Comparison of ENCODE assay signal across 12 cellular contexts in the genomic region with DNA sequence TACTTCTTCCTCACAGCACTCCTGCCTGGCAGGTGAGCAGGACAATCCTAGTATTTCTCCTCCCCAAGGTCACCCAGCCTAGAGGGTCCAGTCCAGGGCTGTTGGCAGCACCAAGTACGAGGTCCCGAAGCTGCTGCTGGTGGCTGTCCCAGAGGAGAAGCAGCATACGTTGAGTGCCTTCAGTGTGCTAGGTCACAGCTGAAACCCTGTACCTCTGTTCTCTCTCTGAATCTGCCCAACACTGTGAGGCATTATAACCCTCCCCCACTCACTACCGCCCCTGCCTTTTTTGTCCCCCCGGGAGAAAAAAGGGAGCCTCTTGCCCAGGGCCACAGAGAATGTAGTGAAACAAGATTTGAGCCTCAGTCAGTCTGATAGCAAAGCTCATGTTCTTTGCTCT. TPM values are rescaled to one million over a fixed set of nuclear protein-coding genes. Genes with fewer than 3 reads are reported as not detected.
A peak's percentile ranks its signal among the peaks of the same experiment; 100 is the strongest.
DNase-seq lines count a peak whose midpoint lies in the region; ATAC-seq and TF ChIP-seq lines count a peak whose summit lies in the region.
"Had no signal": no experiment of that assay in that cellular context is flagged by ENCODE, and none has a peak within 500 bp of the region (broad histone marks: within the 10 kb centered on the region; RNA-seq: fewer than 3 reads in every experiment).

No MANE protein-coding gene starts in this region.

- no peak overlapping the region for H2BK5ac ChIP-seq in mesenchymal stem cell (ENCODE audit: low read depth, low read length, poor library complexity, severe bottlenecking)

- ATAC-seq in Right ventricle myocardium inferior: peak; percentile 29
- ATAC-seq: foreskin keratinocyte, left colon had no signal

- H2BK120ac ChIP-seq in mesenchymal stem cell (ENCODE audit: low read depth, low read length): no peak overlapping the region

- peaks cover 53% of the 10 kb centered on the region for H3K36me3 Mint-ChIP-seq in activated naive CD8-positive, alpha-beta T cell treated with anti-CD3 and anti-CD28 coated beads for 36 hours
- H3K36me3 Mint-ChIP-seq in mesothelial cell of epicardium: no peaks in the 10 kb centered on the region

- no peak overlapping the region for H3K18ac ChIP-seq in mesenchymal stem cell (ENCODE audit: low read depth in 1 of 2, low read length in 2 of 2)

- DNase-seq in Right ventricle myocardium inferior (ENCODE audit: missing footprints): no peak
- no peak for DNase-seq in cardiac septum (ENCODE audit: low spot score)
- no peak for DNase-seq in activated naive CD8-positive, alpha-beta T cell treated with anti-CD3 and anti-CD28 coated beads for 36 hours
- DNase-seq in mesothelial cell of epicardium (ENCODE audit: low spot score in 2 of 2, unreplicated experiment in 2 of 2): no peak
- no peak for DNase-seq in vagina (ENCODE audit: extremely low spot score in 2 of 2)
- DNase-seq in HuH-7.5 (ENCODE audit: low spot score): no peak
- no peak for DNase-seq in COLO829 (ENCODE audit: low spot score)
- DNase-seq in mesenchymal stem cell: no peak
- DNase-seq: foreskin keratinocyte; left colon; stimulated activated CD4-positive, alpha-beta T cell treated with anti-CD3 and anti-CD28 coated beads, Interleukin-4, amount 100 ng/mL, for 1 hour had no signal

- H3K36me3 ChIP-seq in vagina (no peaks in the 10 kb centered on the region), mesenchymal stem cell (ENCODE audit: control insufficient read depth in 1 of 2, insufficient read depth in 2 of 2, low read depth in 1 of 2, low read length in 2 of 2) (peaks cover 14 to 15% of the 10 kb centered on the region in 2 experiments)

- H3K79me1 ChIP-seq in mesenchymal stem cell (replicated peaks; ENCODE audit: low read length, poor library complexity, severe bottlenecking): peaks cover 11% of the 10 kb centered on the region

- no peak overlapping the region for H2AFZ ChIP-seq in mesenchymal stem cell (ENCODE audit: low read depth, low read length)
- H2AFZ ChIP-seq: parathyroid adenoma had no signal

- H3K4me3 ChIP-seq in vagina: no peak overlapping the region
- no peak overlapping the region for H3K4me3 ChIP-seq in mesenchymal stem cell (ENCODE audit: insufficient read depth in 1 of 2, low read depth in 1 of 2, low read length in 2 of 2)

- H3K4me1 ChIP-seq in vagina (peaks cover 70% of the 10 kb centered on the region), mesenchymal stem cell (ENCODE audit: control insufficient read depth, insufficient read depth, low read depth, low read length) (peaks cover 12% of the 10 kb centered on the region)
- H3K4me1 ChIP-seq: parathyroid adenoma had no signal

- no peaks in the 10 kb centered on the region for H3K27me3 ChIP-seq in vagina
- H3K27me3 ChIP-seq in mesenchymal stem cell (ENCODE audit: control insufficient read depth in 1 of 2, insufficient read depth in 1 of 2, low read length in 2 of 2): no peaks in the 10 kb centered on the region
- H3K27me3 ChIP-seq: foreskin keratinocyte had no signal

- no peaks in the 10 kb centered on the region for H3K9me3 ChIP-seq in vagina
- no peaks in the 10 kb centered on the region for H3K9me3 ChIP-seq in mesenchymal stem cell (ENCODE audit: control insufficient read depth, low read length)

- H3K27ac ChIP-seq in vagina: peak overlapping the region; percentile 99
- no peak overlapping the region for H3K27ac ChIP-seq in mesenchymal stem cell (ENCODE audit: low read length, poor library complexity, severe bottlenecking)
- H3K27ac ChIP-seq: foreskin keratinocyte had no signal

- H2AK5ac ChIP-seq in mesenchymal stem cell (ENCODE audit: low read length, severe bottlenecking): no peak overlapping the region

- TF ChIP-seq POLR2A in vagina (IDR thresholded peaks at IDR 0.05): no peak

- H4K8ac ChIP-seq in mesenchymal stem cell (ENCODE audit: low read length): no peak overlapping the region

- H3K9ac ChIP-seq in mesenchymal stem cell (ENCODE audit: low read length): no peak overlapping the region
- H3K9ac ChIP-seq: parathyroid adenoma had no signal

- no peak overlapping the region for H3K14ac ChIP-seq in mesenchymal stem cell (ENCODE audit: low read length in 2 of 2)

- no peak overlapping the region for H3K23ac ChIP-seq in mesenchymal stem cell (ENCODE audit: low read length in 2 of 2)

- no peaks in the 10 kb centered on the region for H3K27me3 Mint-ChIP-seq in activated naive CD8-positive, alpha-beta T cell treated with anti-CD3 and anti-CD28 coated beads for 36 hours
- no peaks in the 10 kb centered on the region for H3K27me3 Mint-ChIP-seq in mesothelial cell of epicardium (ENCODE audit: low read depth)

- no peak overlapping the region for H2BK12ac ChIP-seq in mesenchymal stem cell (ENCODE audit: low read length in 2 of 2)

- H3K9me3 Mint-ChIP-seq in activated naive CD8-positive, alpha-beta T cell treated with anti-CD3 and anti-CD28 coated beads for 36 hours: no peaks in the 10 kb centered on the region
- no peaks in the 10 kb centered on the region for H3K9me3 Mint-ChIP-seq in mesothelial cell of epicardium

- H2BK15ac ChIP-seq in mesenchymal stem cell (ENCODE audit: low read depth, poor library complexity, severe bottlenecking): no peak overlapping the region

- H3K4me2 ChIP-seq in mesenchymal stem cell (ENCODE audit: low read length, poor library complexity, severe bottlenecking): no peak overlapping the region

- 98% methylated on average over 5 of the region's 5 CpGs for WGBS in mesenchymal stem cell

- no peak overlapping the region for H3K4ac ChIP-seq in mesenchymal stem cell (ENCODE audit: low read depth in 1 of 2, low read length in 2 of 2)

- peak overlapping the region; percentile 86 for H3K27ac Mint-ChIP-seq in activated naive CD8-positive, alpha-beta T cell treated with anti-CD3 and anti-CD28 coated beads for 36 hours
- H3K27ac Mint-ChIP-seq in mesothelial cell of epicardium: peak overlapping the region; percentile 69

- peak overlapping the region; percentile 74 for H3K4me3 Mint-ChIP-seq in activated naive CD8-positive, alpha-beta T cell treated with anti-CD3 and anti-CD28 coated beads for 36 hours
- no peak overlapping the region for H3K4me3 Mint-ChIP-seq in mesothelial cell of epicardium

- peaks cover 77% of the 10 kb centered on the region for H3K4me1 Mint-ChIP-seq in activated naive CD8-positive, alpha-beta T cell treated with anti-CD3 and anti-CD28 coated beads for 36 hours
- peaks cover 34% of the 10 kb centered on the region for H3K4me1 Mint-ChIP-seq in mesothelial cell of epicardium

- intact Hi-C loops in Right ventricle myocardium inferior (cut with DNase I) (loop anchor here (5.0 kb wide), 2 partner anchors 37 to 62 kb away; no protein-coding TSS in a partner anchor), cardiac septum (cut with DNase I) (loop anchor here (5.0 kb wide), 1 partner anchor 62 kb away; no protein-coding TSS in a partner anchor), vagina (cut with DNase I) (no loop called here)

- H4K91ac ChIP-seq in mesenchymal stem cell (ENCODE audit: low read length): no peak overlapping the region

- TF ChIP-seq CTCF in mesothelial cell of epicardium (IDR thresholded peaks at IDR 0.05; ENCODE audit: unreplicated experiment) (no peak), vagina (IDR thresholded peaks at IDR 0.05) (no peak)

RNA-seq across cellular contexts. Expression of a gene that starts 53.4 kb away (rescaled TPM):
- total RNA-seq in Right ventricle myocardium inferior: 199 TPM
- total RNA-seq in cardiac septum: 202 TPM
- total RNA-seq in activated naive CD8-positive, alpha-beta T cell treated with anti-CD3 and anti-CD28 coated beads for 36 hours: 100 to 1,000 TPM; 209 to 221 TPM
- 115 to 126 TPM (median 125 TPM) in 3 replicates for total RNA-seq in mesothelial cell of epicardium
- total RNA-seq in vagina: 88.1 TPM
- 131 TPM for polyA plus RNA-seq in mesenchymal stem cell (2013, experiment 1 of 2)
- polyA plus RNA-seq in mesenchymal stem cell (2013, experiment 2 of 2): 141 TPM
